In genomic region chr5:143922718-143923117, GRCh38 we compare ENCODE assay signal across 11 cellular contexts.
DNase-seq lines count a peak whose midpoint lies in the region; ATAC-seq and TF ChIP-seq lines count a peak whose summit lies in the region.
"Had no signal": no experiment of that assay in that cellular context is flagged by ENCODE, and none has a peak within 500 bp of the region (broad histone marks: within the 10 kb centered on the region; RNA-seq: fewer than 3 reads in every experiment).

No MANE protein-coding gene starts in this region.

- DNase-seq in EL (peak; percentile 79), RPMI7951 (ENCODE audit: low read depth) (peak; percentile 64), fibroblast of peridontal ligament (ENCODE audit: extremely low read depth) (peak; percentile 84), psoas muscle (peak in 1 of 2 donors; percentile 8), NCI-H1417 (lab: John Stamatoyannopoulos, UW) (no peak), dorsolateral prefrontal cortex (no peak)
- DNase-seq: NCI-H82, T-helper 17 cell had no signal

- H3K4me3 ChIP-seq in psoas muscle, result no peak overlapping the region
- no peak overlapping the region for H3K4me3 ChIP-seq in dorsolateral prefrontal cortex
- H3K4me3 ChIP-seq: thoracic aorta had no signal

- H3K27ac ChIP-seq in psoas muscle (peak overlapping the region; percentile 25), dorsolateral prefrontal cortex (peak overlapping the region in 1 of 59 donors; percentile 7)
- H3K27ac ChIP-seq: thoracic aorta had no signal

- H3K27me3 ChIP-seq in psoas muscle (ENCODE audit: insufficient read depth in 3 of 3, low read length in 2 of 3) (no peaks in the 10 kb centered on the region), dorsolateral prefrontal cortex (no peaks in the 10 kb centered on the region)

- H3K9me3 ChIP-seq in psoas muscle, result no peaks in the 10 kb centered on the region
- H3K9me3 ChIP-seq: thoracic aorta had no signal

- intact Hi-C loops in psoas muscle (cut with DNase I) (no loop called here), dorsolateral prefrontal cortex (cut with DNase I) (no loop called here)

- ATAC-seq in psoas muscle (peak; percentile 77 to 91 (median 86)), GM19351 (IDR thresholded peaks at IDR 0.05; ENCODE audit: unreplicated experiment) (no peak)
- no peak for ATAC-seq in activated CD4-positive, CD25-positive, alpha-beta regulatory T cell treated with anti-CD3 and anti-CD28 coated beads, Interleukin-2, amount 50 U/mL, for 24 hours
- ATAC-seq: T-helper 17 cell had no signal

- H3K36me3 ChIP-seq in psoas muscle (ENCODE audit: insufficient read depth in 1 of 2, low read depth in 1 of 2), result no peaks in the 10 kb centered on the region
- H3K36me3 ChIP-seq: thoracic aorta had no signal

- H3K4me1 ChIP-seq in psoas muscle, result peaks cover 7% of the 10 kb centered on the region

- TF ChIP-seq CTCF in psoas muscle (IDR thresholded peaks at IDR 0.05) (no peak), dorsolateral prefrontal cortex (IDR thresholded peaks at IDR 0.05 in 54 of 56, conservative IDR thresholded peaks at IDR 0.05 in 2 of 56; ENCODE audit: low read depth in 1 of 56, partially characterized antibody in 56 of 56) (no peak)

- WGBS in psoas muscle, 3 donors, result 19 to 50% (median 32%) methylated on average over 2 of the region's 2 CpGs

Comparison
In these comparisons a context has a peak if more than half of its experiments do, and no peak if none do; other contexts are left out.
1. DNase-seq: peak in EL (single experiment), RPMI7951 (single experiment) and fibroblast of peridontal ligament (single experiment); none in NCI-H1417 (0 of 3) and dorsolateral prefrontal cortex (0 of 10).
2. ATAC-seq: peak in psoas muscle (4 of 4); none in GM19351 (single experiment) and activated CD4-positive, CD25-positive, alpha-beta regulatory T cell treated with anti-CD3 and anti-CD28 coated beads, Interleukin-2, amount 50 U/mL, for 24 hours (0 of 2).